Comparison of ENCODE assay signal across 19 cellular contexts in the genomic region with DNA sequence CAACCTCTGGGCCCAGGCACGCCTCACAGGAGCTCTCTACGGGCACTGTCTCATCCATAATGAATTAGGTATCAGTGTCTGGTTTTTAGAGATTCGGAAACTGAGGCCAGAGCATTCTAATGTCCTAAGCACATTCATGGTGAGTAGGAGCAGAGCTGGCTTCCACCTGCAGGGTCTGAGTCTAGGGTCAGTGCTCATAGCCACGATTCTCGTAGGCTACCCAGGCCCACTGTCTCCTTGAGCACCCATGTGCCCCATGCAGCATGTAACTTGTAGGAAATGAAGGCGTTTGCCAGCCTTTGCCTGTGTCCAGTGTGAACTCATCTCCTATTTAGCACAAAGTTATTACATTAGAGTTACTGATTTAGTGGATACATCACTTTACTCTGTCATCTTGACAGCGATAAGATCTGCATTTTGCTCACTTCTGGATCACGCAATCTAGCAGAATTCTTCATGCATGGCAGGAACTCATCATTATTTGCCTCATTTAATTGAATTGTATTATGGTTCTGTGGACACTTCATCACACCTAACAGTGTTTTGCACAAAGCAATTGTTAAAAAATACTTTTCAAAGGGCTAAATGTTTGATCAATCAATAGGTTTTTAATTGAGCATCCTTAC.
"Had no signal": no experiment of that assay in that cellular context is flagged by ENCODE, and none has a peak within 500 bp of the region (broad histone marks: within the 10 kb centered on the region; RNA-seq: fewer than 3 reads in every experiment).

No MANE protein-coding gene starts in this region.

- H3K27ac Mint-ChIP-seq: naive B cell had no signal

- H3K27me3 ChIP-seq: colonic mucosa, neutrophil, sigmoid colon had no signal

- H3K4me3 Mint-ChIP-seq: naive B cell had no signal

- FAIRE-seq: endothelial cell of umbilical vein, kidney had no signal

- DNase-seq: dermis blood vessel endothelial cell; erythroblast; foreskin melanocyte; heart right ventricle; kidney; left cardiac atrium; left ventricle myocardium inferior; lower lobe of right lung; midbrain; naive B cell; posterior cingulate gyrus; sigmoid colon; stimulated activated CD4-positive, alpha-beta T cell treated with anti-CD3 and anti-CD28 coated beads, Interleukin-12 subunit alpha, Interleukin-12 subunit beta, amount 100 ng/mL, for 4 hours; stimulated activated CD4-positive, alpha-beta T cell treated with anti-CD3 and anti-CD28 coated beads, Interleukin-2, amount 100 ng/mL, for 48 hours; stimulated activated naive CD4-positive, alpha-beta T cell treated with Interleukin-2 at 50 U/mL for 16 hours had no signal

- H3K4me3 ChIP-seq: colonic mucosa, heart right ventricle, left ventricle myocardium inferior, lower lobe of right lung, sigmoid colon, skin epidermis had no signal

- H3K4me1 ChIP-seq: colonic mucosa, heart right ventricle, left ventricle myocardium inferior, lower lobe of right lung had no signal

- H3K27ac ChIP-seq: colonic mucosa, heart right ventricle, left ventricle myocardium inferior, lower lobe of right lung, neutrophil, sigmoid colon, skin epidermis had no signal

- H3K9me3 ChIP-seq: colonic mucosa, neutrophil had no signal

- H3K36me3 ChIP-seq: colonic mucosa, heart right ventricle, left ventricle myocardium inferior, lower lobe of right lung, neutrophil, sigmoid colon had no signal

- ATAC-seq: left cardiac atrium had no signal
